In the genomic region with DNA sequence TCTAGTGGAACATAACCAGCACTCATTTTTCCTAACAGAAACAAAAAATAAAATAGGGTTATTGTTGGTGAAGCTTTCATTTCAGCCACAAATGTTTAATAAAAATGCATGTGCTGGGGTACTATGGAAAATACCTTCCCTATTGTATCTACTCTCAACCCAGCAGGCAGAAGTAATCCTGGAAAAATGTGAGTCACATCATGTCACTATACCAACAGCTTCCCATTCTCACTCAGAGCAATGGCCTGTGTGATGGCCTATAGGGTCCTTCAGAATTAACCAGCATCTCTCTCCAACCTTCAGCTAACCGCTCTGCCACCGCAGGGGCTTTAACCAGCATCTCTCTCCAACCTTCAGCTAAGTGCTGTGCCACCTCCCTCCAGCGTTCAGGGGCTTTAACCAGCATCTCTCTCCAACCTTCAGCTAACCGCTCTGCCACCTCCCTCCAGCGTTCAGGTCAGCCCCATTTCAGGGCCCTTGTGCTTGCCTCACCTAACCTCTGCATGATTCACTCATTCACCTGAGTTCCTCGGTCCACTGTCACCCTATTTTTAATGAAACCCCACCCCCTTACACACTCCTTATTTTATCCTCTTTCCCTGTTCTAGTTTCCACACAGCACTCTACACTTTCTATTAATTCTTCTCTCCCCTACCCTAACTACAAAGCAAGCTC, we compare ENCODE assay signal across 12 cellular contexts. TPM values are rescaled to one million over a fixed set of nuclear protein-coding genes. Genes with fewer than 3 reads are reported as not detected.
DNase-seq lines count a peak whose midpoint lies in the region; ATAC-seq, FAIRE-seq and TF ChIP-seq lines count a peak whose summit lies in the region.
"Had no signal": no experiment of that assay in that cellular context is flagged by ENCODE, and none has a peak within 500 bp of the region (broad histone marks: within the 10 kb centered on the region; RNA-seq: fewer than 3 reads in every experiment).

No MANE protein-coding gene starts in this region.

- H3K4me1 ChIP-seq in A673 (ENCODE audit: insufficient read depth, low read length, poor library complexity, severe bottlenecking) (peaks cover 35% of the 10 kb centered on the region), HepG2 (ENCODE audit: insufficient read depth, low read length) (peaks cover 21% of the 10 kb centered on the region), transverse colon (peaks cover 9 to 68% (median 21%) of the 10 kb centered on the region in 4 donors)

- intact Hi-C loops in A673 (cut with micrococcal nuclease; ENCODE audit: unreplicated experiment), result no loop called here
- intact Hi-C loops in HepG2 (cut with micrococcal nuclease; ENCODE audit: unreplicated experiment), result no loop called here
- intact Hi-C loops in transverse colon (cut with DNase I; ENCODE audit: low total_unique reads), result no loop called here

- TF ChIP-seq RAD21 in HepG2 (CRISPR knock-in tag; IDR thresholded peaks at IDR 0.05), result no peak

- peak overlapping the region; percentile 41 for H3K27ac ChIP-seq in A673 (ENCODE audit: low read depth, low read length, poor library complexity, severe bottlenecking)
- peak overlapping the region; percentile 39 for H3K27ac ChIP-seq in HepG2 (ENCODE audit: extremely low read length, insufficient read depth, low read length)
- peak overlapping the region in 2 of 4 donors; percentile 20 to 39 for H3K27ac ChIP-seq in transverse colon

- ATAC-seq in activated naive CD8-positive, alpha-beta T cell treated with anti-CD3 and anti-CD28 coated beads, Interleukin-2, amount 50 U/mL, for 24 hours, result peak; percentile 46
- ATAC-seq in HepG2 (peak; percentile 47), HG03521 (IDR thresholded peaks at IDR 0.05; ENCODE audit: unreplicated experiment) (no peak)

- H3K36me3 Mint-ChIP-seq in activated naive CD8-positive, alpha-beta T cell treated with anti-CD3 and anti-CD28 coated beads, Interleukin-2, amount 50 U/mL, for 24 hours (ENCODE audit: low read depth), result peaks cover 13% of the 10 kb centered on the region

- H3K27me3 ChIP-seq in A673 (replicated peaks; ENCODE audit: insufficient read depth, low read depth, low read length, poor library complexity) (no peaks in the 10 kb centered on the region), HepG2 (ENCODE audit: control insufficient read depth in 1 of 2, insufficient read depth in 2 of 2, low read length in 2 of 2) (no peaks in the 10 kb centered on the region), transverse colon (no peaks in the 10 kb centered on the region)
- H3K27me3 ChIP-seq: esophagus muscularis mucosa had no signal

- peaks cover 22% of the 10 kb centered on the region for H4K20me1 ChIP-seq in HepG2 (ENCODE audit: insufficient read depth, low read length)

- H3K4me3 Mint-ChIP-seq in activated naive CD8-positive, alpha-beta T cell treated with anti-CD3 and anti-CD28 coated beads, Interleukin-2, amount 50 U/mL, for 24 hours, result no peak overlapping the region

- no peaks in the 10 kb centered on the region for H3K27me3 Mint-ChIP-seq in activated naive CD8-positive, alpha-beta T cell treated with anti-CD3 and anti-CD28 coated beads, Interleukin-2, amount 50 U/mL, for 24 hours

- peaks cover 86% of the 10 kb centered on the region for H3K79me2 ChIP-seq in HepG2 (ENCODE audit: insufficient read depth, low read length)

- FAIRE-seq in H54 (lab: Jason Lieb, UNC) (peak; percentile 92), HepG2 (lab: Jason Lieb, UNC) (no peak)

- no peak overlapping the region for H3K9ac ChIP-seq in HepG2 (ENCODE audit: insufficient read depth, low read depth, low read length)

- BruUV-seq in A673 (replicated peaks; lab: Mats Ljungman, UMichigan), result no TSS peak
- TSS peak; percentile 21 for BruUV-seq in HepG2 (replicated peaks; lab: Mats Ljungman, UMichigan)

- H3K9me3 ChIP-seq in A673 (ENCODE audit: low read depth, low read length, poor library complexity, severe bottlenecking) (no peaks in the 10 kb centered on the region), HepG2 (ENCODE audit: low read length) (no peaks in the 10 kb centered on the region), transverse colon (no peaks in the 10 kb centered on the region)
- H3K9me3 ChIP-seq: esophagus muscularis mucosa had no signal

- H3K4me3 ChIP-seq in A673 (ENCODE audit: low read depth, low read length, poor library complexity, severe bottlenecking) (no peak overlapping the region), HepG2 (replicated peaks in 1 of 3; ENCODE audit: insufficient read depth in 1 of 3, low read depth in 2 of 3, low read length in 3 of 3) (peak overlapping the region in 1 of 3 experiments; percentile 19; a peak in 1 of 6 replicates), transverse colon (no peak overlapping the region)
- H3K4me3 ChIP-seq: esophagus muscularis mucosa, lung had no signal

- CTCF ChIA-PET in A673 (lab: Charles Lee), result no interaction called here
- CTCF ChIA-PET in HepG2 (lab: Yijun Ruan, JAX; ENCODE audit: low intra/inter-chr PET ratio, low total read pairs), result no interaction called here

- TF ChIP-seq CTCF in A673 (conservative IDR thresholded peaks at IDR 0.05; ENCODE audit: low read depth, low read length), result no peak
- TF ChIP-seq CTCF in HepG2 (CRISPR knock-in tag; IDR thresholded peaks at IDR 0.05), result no peak
- no peak for TF ChIP-seq CTCF in transverse colon (IDR thresholded peaks at IDR 0.05)

- H3K36me3 ChIP-seq in A673 (ENCODE audit: insufficient read depth, low read length, poor library complexity, severe bottlenecking) (no peaks in the 10 kb centered on the region), HepG2 (replicated peaks in 1 of 2; ENCODE audit: control insufficient read depth in 1 of 2, insufficient read depth in 2 of 2, low read length in 2 of 2) (no peaks in the 10 kb centered on the region), transverse colon (no peaks in the 10 kb centered on the region)
- H3K36me3 ChIP-seq: esophagus muscularis mucosa had no signal

- no peak for TF ChIP-seq EP300 in HepG2 (IDR thresholded peaks at IDR 0.05; ENCODE audit: low read depth in 2 of 2, low read length in 2 of 2)
- no peak for TF ChIP-seq EP300 in HepG2 (CRISPR knock-in tag; IDR thresholded peaks at IDR 0.05; ENCODE audit: borderline replicate concordance)
- no peak for TF ChIP-seq EP300 in transverse colon (IDR thresholded peaks at IDR 0.05; ENCODE audit: low read depth)

- POLR2A ChIA-PET in A673 (lab: Charles Lee; ENCODE audit: low non-redundant PET), result interaction anchor here (0.5 kb wide), 1 partner anchor 498 kb away, joined by 19 read pairs; no protein-coding TSS in a partner anchor
- POLR2A ChIA-PET in HepG2 (lab: Yijun Ruan, JAX), result interaction anchor here (1.0 kb wide), 1 partner anchor 69 kb away, joined by 4 read pairs; a partner anchor contains a TSS

- 63% methylated on average over 6 of the region's 6 CpGs for WGBS in HepG2 (ENCODE audit: low lambda C conversion rate)
- 77 to 80% methylated on average over 4 to 6 of the region's 6 CpGs for WGBS in transverse colon (ENCODE audit: low coverage in 1 of 2), 2 donors

- H3K4me2 ChIP-seq in HepG2 (ENCODE audit: low read depth, low read length), result peak overlapping the region; percentile 53

- DNase-seq in A673 (ENCODE audit: low spot score) (no peak), H54 (ENCODE audit: insufficient read length, low spot score) (peak; percentile 37), HepG2 (ENCODE audit: low spot score) (no peak), COR-L47 (lab: John Stamatoyannopoulos, UW) (no peak), AG08396 (ENCODE audit: low spot score) (no peak), transverse colon (no peak)
- DNase-seq in activated naive CD8-positive, alpha-beta T cell treated with anti-CD3 and anti-CD28 coated beads, Interleukin-2, amount 50 U/mL, for 24 hours, result no peak
- DNase-seq: DMS 273 treated with DMSO at 0.1 percent for 48 hours, NCI-H226 had no signal

- H3K9me3 Mint-ChIP-seq in activated naive CD8-positive, alpha-beta T cell treated with anti-CD3 and anti-CD28 coated beads, Interleukin-2, amount 50 U/mL, for 24 hours, result no peaks in the 10 kb centered on the region

- H2AFZ ChIP-seq in HepG2 (ENCODE audit: low read length), result no peak overlapping the region

- peaks cover 68% of the 10 kb centered on the region for H3K4me1 Mint-ChIP-seq in activated naive CD8-positive, alpha-beta T cell treated with anti-CD3 and anti-CD28 coated beads, Interleukin-2, amount 50 U/mL, for 24 hours

- peak overlapping the region; percentile 13 for H3K27ac Mint-ChIP-seq in activated naive CD8-positive, alpha-beta T cell treated with anti-CD3 and anti-CD28 coated beads, Interleukin-2, amount 50 U/mL, for 24 hours

- in situ Hi-C loops in HepG2 (cut with HindIII; ENCODE audit: extremely low pct_ligation_motif_present, low pct_unique_long_range_greater_than_20kb) (no loop called here), transverse colon (cut with MboI; ENCODE audit: low pct_ligation_motif_present in 1 of 4, low pct_unique_long_range_greater_than_20kb in 1 of 4, low sequenced_read_pairs in 3 of 4) (no loop called here)

- no peak for TF ChIP-seq POLR2A in H54 (IDR thresholded peaks at IDR 0.05; ENCODE audit: low read depth, low read length)
- TF ChIP-seq POLR2A in HepG2 (IDR thresholded peaks at IDR 0.05; ENCODE audit: insufficient read depth in 1 of 2, low read depth in 2 of 2, low read length in 2 of 2), result no peak
- no peak for TF ChIP-seq POLR2A in transverse colon (IDR thresholded peaks at IDR 0.05)

RNA-seq across cellular contexts. Expression of a gene that starts 34.0 kb away (rescaled TPM):
- total RNA-seq in A673 (2021), result 107 and 114 TPM in 2 replicates
- 42.6 and 49.8 TPM in 2 replicates for total RNA-seq in HepG2 (2016; rRNA removed; fragmentation: Illumina TruSeq; extraction: Trizol)
- 25.2 and 26.2 TPM in 2 replicates for total RNA-seq in HepG2 (2016; cell fraction: cytosol; rRNA removed; fragmentation: Illumina TruSeq; extraction: Trizol; ENCODE audit: low read depth)
- 40.8 and 52.8 TPM in 2 replicates for total RNA-seq in HepG2 (2016; cell fraction: insoluble cytoplasmic fraction; rRNA removed; fragmentation: Illumina TruSeq; extraction: Trizol)
- total RNA-seq in HepG2 (2016; cell fraction: membrane; rRNA removed; fragmentation: Illumina TruSeq; extraction: Trizol), result 31.5 and 33.2 TPM in 2 replicates
- total RNA-seq in HepG2 (2016; cell fraction: nucleus; rRNA removed; fragmentation: Illumina TruSeq; extraction: Trizol), result 21.4 and 24.8 TPM in 2 replicates
- 23.8 and 27.9 TPM in 2 replicates for polyA plus RNA-seq in HepG2 (2011; rRNA removed)
- 13.1 and 17.7 TPM in 2 replicates for polyA plus RNA-seq in HepG2 (2011; cell fraction: cytosol; rRNA removed)
- polyA plus RNA-seq in HepG2 (2011; cell fraction: nucleus; rRNA removed), result 8.2 and 9.0 TPM in 2 replicates
- polyA plus RNA-seq in HepG2 (2012), result 25.8 and 29.5 TPM in 2 replicates
- polyA plus RNA-seq in HepG2 (2016; cell fraction: cytosol; fragmentation: Illumina TruSeq; extraction: Trizol; ENCODE audit: low read depth), result 8.2 and 10.4 TPM in 2 replicates
- 65.7 and 70.2 TPM in 2 replicates for polyA plus RNA-seq in HepG2 (2016; cell fraction: insoluble cytoplasmic fraction; fragmentation: Illumina TruSeq; extraction: Trizol; ENCODE audit: low read depth)
- polyA plus RNA-seq in HepG2 (2016; cell fraction: membrane; fragmentation: Illumina TruSeq; extraction: Trizol; ENCODE audit: low read depth), result 21.4 and 22.3 TPM in 2 replicates
- polyA plus RNA-seq in HepG2 (2016; cell fraction: nucleus; fragmentation: Illumina TruSeq; extraction: Trizol; ENCODE audit: insufficient read depth, low read depth), result 32.4 and 34.7 TPM in 2 replicates
- 18.4 and 18.9 TPM in 2 replicates for polyA minus RNA-seq in HepG2 (2011; rRNA and poly(A)+ RNA removed; ENCODE audit: low replicate concordance)
- 25.8 and 28.5 TPM in 2 replicates for polyA minus RNA-seq in HepG2 (2011; cell fraction: cytosol; rRNA and poly(A)+ RNA removed)
- polyA minus RNA-seq in HepG2 (2011; cell fraction: nucleus; rRNA and poly(A)+ RNA removed), result 19.7 and 20.6 TPM in 2 replicates
- 100 to 1,000 TPM in 1 of 4 donors, 10 to 100 TPM in 3; 41.6 to 104 (median 53.0) TPM for total RNA-seq in transverse colon
